8 cellular contexts compared by ENCODE assay signal in genomic region chr15:90994059-90994416, GRCh38. TPM values are rescaled to one million over a fixed set of nuclear protein-coding genes. Genes with fewer than 3 reads are reported as not detected.
A peak's percentile ranks its signal among the peaks of the same experiment; 100 is the strongest.
DNase-seq lines count a peak whose midpoint lies in the region; ATAC-seq and TF ChIP-seq lines count a peak whose summit lies in the region.

No MANE protein-coding gene starts in this region.

- H4K91ac ChIP-seq in IMR-90 (ENCODE audit: insufficient read depth, low read depth, low read length) = peak overlapping the region; percentile 89

- H2AK9ac ChIP-seq in IMR-90 (replicated peaks; ENCODE audit: low read depth, low read length, poor library complexity) = peak overlapping the region; percentile 52

- peak overlapping the region; percentile 88 for H3K9ac ChIP-seq in IMR-90 (ENCODE audit: low read depth, low read length)

- 0% methylated on average over 36 of the region's 50 CpGs; no CpG with 5 or more reads in 1 of the 2 experiments for WGBS in IMR-90 (ENCODE audit: extremely low coverage in 2 of 2, insufficient read length in 1 of 2), 2 experiments
- WGBS in testis, 2 donors = 0% methylated on average over 1 to 21 of the region's 50 CpGs

- peak overlapping the region; percentile 81; the same call in 1 of the 2 replicates for H3K23ac ChIP-seq in IMR-90 (ENCODE audit: low read depth, low read length)

- ATAC-seq in GM21526 (IDR thresholded peaks at IDR 0.05; ENCODE audit: low FRiP score, unreplicated experiment) (peak; percentile 19), IMR-90 (ENCODE audit: low read depth) (peak; percentile 21), HG03378 (IDR thresholded peaks at IDR 0.05; ENCODE audit: unreplicated experiment) (no peak), HG03565 (IDR thresholded peaks at IDR 0.05; ENCODE audit: unreplicated experiment) (no peak)

- no peaks in the 10 kb centered on the region for H3K27me3 ChIP-seq in IMR-90 (ENCODE audit: control insufficient read depth, insufficient read depth, low read length)
- H3K27me3 ChIP-seq in testis = no peaks in the 10 kb centered on the region

- no peak overlapping the region for H3K18ac ChIP-seq in IMR-90 (ENCODE audit: low read depth, low read length)

- no peak overlapping the region; the same call in 1 of the 2 replicates for H4K5ac ChIP-seq in IMR-90 (ENCODE audit: low read depth, low read length)

- no peak for TF ChIP-seq RAD21 in IMR-90 (IDR thresholded peaks at IDR 0.05; ENCODE audit: low read length)

- H2AK5ac ChIP-seq in IMR-90 (ENCODE audit: low read depth, low read length) = peak overlapping the region; percentile 75; the same call in 1 of the 2 replicates

- H3K4me3 ChIP-seq in IMR-90 (ENCODE audit: insufficient read depth, low read depth, low read length) (peak overlapping the region; percentile 96), astrocyte of the spinal cord (ENCODE audit: low read depth, low read length) (peak overlapping the region; percentile 98), testis (peak overlapping the region; percentile 71 to 93)

- intact Hi-C loops in IMR-90 (cut with micrococcal nuclease) (loop anchor here (2.0 kb wide), 1 partner anchor 37 kb away; no protein-coding TSS in a partner anchor), testis (cut with DNase I; ENCODE audit: low total_unique reads) (no loop called here)

- peak overlapping the region; percentile 93 for H3K4me2 ChIP-seq in IMR-90 (ENCODE audit: low read depth, low read length)

- H3K9me3 ChIP-seq in IMR-90 (ENCODE audit: control insufficient read depth, insufficient read depth, low read length) (no peaks in the 10 kb centered on the region), testis (no peaks in the 10 kb centered on the region)

- dilution Hi-C loops in IMR-90 (cut with HindIII; ENCODE audit: low sequenced_read_pairs, unreplicated experiment) = no loop called here

- H3K36me3 ChIP-seq in IMR-90 (ENCODE audit: control insufficient read depth, insufficient read depth, low read length) (peaks cover 6% of the 10 kb centered on the region), testis (ENCODE audit: low read depth, missing control alignments) (no peaks in the 10 kb centered on the region)

- POLR2A ChIA-PET in IMR-90 (lab: Charles Lee; ENCODE audit: unreplicated experiment) = interaction anchor here (0.5 kb wide), 1 partner anchor 282 kb away, joined by 8 read pairs; no protein-coding TSS in a partner anchor

- H3K9me1 ChIP-seq in IMR-90 (ENCODE audit: insufficient read depth, low read length) = peaks cover 2% of the 10 kb centered on the region; the same call in 1 of the 2 replicates

- H3K4me1 ChIP-seq in IMR-90 (ENCODE audit: control insufficient read depth, insufficient read depth, low read length) = no peaks in the 10 kb centered on the region
- peaks cover 7% of the 10 kb centered on the region for H3K4me1 ChIP-seq in testis

- H3K27ac ChIP-seq in IMR-90 (ENCODE audit: insufficient read depth, low read length) (peak overlapping the region; percentile 72; the same call in 1 of the 2 replicates), testis (peak overlapping the region; percentile 88 to 92)

- peak overlapping the region; percentile 54 to 64; a peak in 2 of 4 replicates for H4K8ac ChIP-seq in IMR-90 (ENCODE audit: low read depth in 2 of 2, low read length in 2 of 2)

- CTCF ChIA-PET in IMR-90 (lab: Yijun Ruan, JAX) = no interaction called here

- BruUV-seq in IMR-90 (replicated peaks; lab: Mats Ljungman, UMichigan) = no TSS peak

- TF ChIP-seq POLR2A in IMR-90 (IDR thresholded peaks at IDR 0.05; ENCODE audit: low read depth, low read length) (no peak), testis (IDR thresholded peaks at IDR 0.05) (no peak)

- H3K14ac ChIP-seq in IMR-90 (replicated peaks; ENCODE audit: low read depth, low read length) = peak overlapping the region; percentile 83

- peak overlapping the region; percentile 90 for H3K4ac ChIP-seq in IMR-90 (ENCODE audit: low read depth, low read length)

- H2BK20ac ChIP-seq in IMR-90 (ENCODE audit: low read depth, low read length) = no peak overlapping the region

- H2BK15ac ChIP-seq in IMR-90 (ENCODE audit: low read depth, low read length) = no peak overlapping the region

- H2BK120ac ChIP-seq in IMR-90 (ENCODE audit: low read depth, low read length) = peak overlapping the region; percentile 70

- H3K56ac ChIP-seq in IMR-90 (ENCODE audit: extremely low read depth, insufficient read depth, low read length) = peak overlapping the region; percentile 66

- H2AFZ ChIP-seq in IMR-90 (replicated peaks; ENCODE audit: low read length, poor library complexity) = peak overlapping the region; percentile 99

- peak overlapping the region; percentile 83 for H2BK5ac ChIP-seq in IMR-90 (ENCODE audit: low read depth, low read length, poor library complexity, severe bottlenecking)

- DNase-seq in GM03348 (ENCODE audit: low spot score) (peak; percentile 44), IMR-90 (no peak), astrocyte of the spinal cord (ENCODE audit: low read depth, low spot score) (no peak), left kidney (ENCODE audit: low read depth, low spot score) (peak; percentile 52), testis (no peak)

- in situ Hi-C loops in IMR-90 (cut with MboI; ENCODE audit: low sequenced_read_pairs) (loop anchor here (25.0 kb wide), 2 partner anchors 1818 to 1993 kb away; no protein-coding TSS in a partner anchor), astrocyte of the spinal cord (cut with HindIII; ENCODE audit: low sequenced_read_pairs) (no loop called here)

- TF ChIP-seq CTCF in IMR-90 (conservative IDR thresholded peaks at IDR 0.05; ENCODE audit: low read depth, low read length) (no peak), astrocyte of the spinal cord (IDR thresholded peaks at IDR 0.05; ENCODE audit: low read depth, low read length) (no peak), testis (IDR thresholded peaks at IDR 0.05) (no peak)

- H4K20me1 ChIP-seq in IMR-90 (ENCODE audit: insufficient read depth, low read length) = no peaks in the 10 kb centered on the region

- H3K79me1 ChIP-seq in IMR-90 (ENCODE audit: low read depth in 1 of 2, low read length in 2 of 2) = peaks cover 5 to 14% of the 10 kb centered on the region in 2 experiments; a peak in 3 of 4 replicates

TF ChIP-seq in IMR-90, 13 proteins besides CTCF, POLR2A, EP300 and RAD21:
- TF ChIP-seq MAFK (IDR thresholded peaks at IDR 0.05; ENCODE audit: low read depth, low read length) = no peak
- TF ChIP-seq MXI1 (IDR thresholded peaks at IDR 0.05; ENCODE audit: borderline replicate concordance, low read depth, low read length) = no peak
- no peak for TF ChIP-seq RCOR1 (IDR thresholded peaks at IDR 0.05; ENCODE audit: insufficient replicate concordance, low read length)
TF ChIP-seq in IMR-90: peak in this region for 0.

RNA-seq across cellular contexts. Expression of gene PRC1, which starts 0.3 kb away (rescaled TPM):
- 148 and 208 TPM in 2 replicates for total RNA-seq in IMR-90 (2012; rRNA removed)
- 131 and 132 TPM in 2 replicates for polyA plus RNA-seq in IMR-90 (2012; rRNA removed)
- polyA plus RNA-seq in IMR-90 (2012; cell fraction: cytosol; rRNA removed) = 52.1 and 66.7 TPM in 2 replicates
- 96.3 and 151 TPM in 2 replicates for polyA plus RNA-seq in IMR-90 (2012; cell fraction: nucleus; rRNA removed; ENCODE audit: low replicate concordance)
- total RNA-seq in testis = 100 to 1,000 TPM in 1 of 2 donors, 10 to 100 TPM in 1; 74.3 to 104 TPM
- 111 TPM for polyA plus RNA-seq in testis (ENCODE audit: insufficient read depth, low read depth, low replicate concordance)

RNA-seq across cellular contexts. Expression of gene VPS33B, which starts 28.4 kb away (rescaled TPM):
- 7.5 and 9.0 TPM in 2 replicates for total RNA-seq in IMR-90 (2012; rRNA removed)
- 11.3 and 12.3 TPM in 2 replicates for polyA plus RNA-seq in IMR-90 (2012; rRNA removed)
- polyA plus RNA-seq in IMR-90 (2012; cell fraction: cytosol; rRNA removed) = 7.6 and 9.8 TPM in 2 replicates
- 47.8 and 54.3 TPM in 2 replicates for polyA plus RNA-seq in IMR-90 (2012; cell fraction: nucleus; rRNA removed; ENCODE audit: low replicate concordance)
- 10 to 100 TPM; 12.6 to 20.6 TPM for total RNA-seq in testis
- 16.9 TPM for polyA plus RNA-seq in testis (ENCODE audit: insufficient read depth, low read depth, low replicate concordance)

RNA-seq across cellular contexts. Expression of gene RCCD1, which starts 39.4 kb away (rescaled TPM):
- total RNA-seq in IMR-90 (2012; rRNA removed) (3.9 and 4.4 TPM in 2 replicates), testis (10 to 100 TPM; 17.5 TPM)
- polyA plus RNA-seq in IMR-90 (2012; rRNA removed) (9.9 TPM in 2 replicates), testis (ENCODE audit: insufficient read depth, low read depth, low replicate concordance) (21.1 TPM)
- 10.6 and 11.0 TPM in 2 replicates for polyA plus RNA-seq in IMR-90 (2012; cell fraction: cytosol; rRNA removed)
- polyA plus RNA-seq in IMR-90 (2012; cell fraction: nucleus; rRNA removed; ENCODE audit: low replicate concordance) = 36.7 and 43.3 TPM in 2 replicates

RNA-seq across cellular contexts. Expression of gene UNC45A, which starts 59.0 kb away (rescaled TPM):
- total RNA-seq in IMR-90 (2012; rRNA removed) (85.3 and 100 TPM in 2 replicates), testis (10 to 100 TPM; 48.9 to 56.9 TPM)
- polyA plus RNA-seq in IMR-90 (2012; rRNA removed) (68.9 and 77.5 TPM in 2 replicates), testis (ENCODE audit: insufficient read depth, low read depth, low replicate concordance) (59.6 TPM)
- 58.6 and 77.5 TPM in 2 replicates for polyA plus RNA-seq in IMR-90 (2012; cell fraction: cytosol; rRNA removed)
- 120 and 174 TPM in 2 replicates for polyA plus RNA-seq in IMR-90 (2012; cell fraction: nucleus; rRNA removed; ENCODE audit: low replicate concordance)

Comparison
In these comparisons a context has a peak if more than half of its experiments do, and no peak if none do; other contexts are left out.
1. DNase-seq: peak in GM03348 (single experiment) and left kidney (single experiment); none in IMR-90 (single experiment), astrocyte of the spinal cord (single experiment) and testis (single experiment).
2. ATAC-seq: peak in GM21526 (single experiment) and IMR-90 (single experiment); none in HG03378 (single experiment) and HG03565 (single experiment).
3. Peak in every context shown above with its lines, with median percentiles within 50 percentile points of each other: H3K4me3 ChIP-seq.